Comparison of ENCODE assay signal across 9 cellular contexts in genomic region chr2:225464346-225465025, GRCh38.
DNase-seq lines count a peak whose midpoint lies in the region; ATAC-seq and TF ChIP-seq lines count a peak whose summit lies in the region.
"Had no signal": no experiment of that assay in that cellular context is flagged by ENCODE, and none has a peak within 500 bp of the region (broad histone marks: within the 10 kb centered on the region; RNA-seq: fewer than 3 reads in every experiment).

No MANE protein-coding gene starts in this region.

- TF ChIP-seq POLR2A in lower leg skin (IDR thresholded peaks at IDR 0.05) = no peak

- no peaks in the 10 kb centered on the region for H3K9me3 Mint-ChIP-seq in activated naive CD4-positive, alpha-beta T cell treated with anti-CD3 and anti-CD28 coated beads, Interleukin-2, amount 10 ng/mL, durations not matched to agents 7 days and 5 days
- no peaks in the 10 kb centered on the region for H3K9me3 Mint-ChIP-seq in activated T-helper 17 cell treated with anti-CD3 and anti-CD28 coated beads, Interleukin-2, amount 50 U/mL, for 72 hours
- peaks cover 5% of the 10 kb centered on the region for H3K9me3 Mint-ChIP-seq in type B pancreatic cell
- H3K9me3 Mint-ChIP-seq: nephron had no signal

- H3K4me3 ChIP-seq in lower leg skin (ENCODE audit: low read depth, poor library complexity, severe bottlenecking) = no peak overlapping the region

- H3K36me3 Mint-ChIP-seq in activated naive CD4-positive, alpha-beta T cell treated with anti-CD3 and anti-CD28 coated beads, Interleukin-2, amount 10 ng/mL, durations not matched to agents 7 days and 5 days = no peaks in the 10 kb centered on the region
- no peaks in the 10 kb centered on the region for H3K36me3 Mint-ChIP-seq in activated T-helper 17 cell treated with anti-CD3 and anti-CD28 coated beads, Interleukin-2, amount 50 U/mL, for 72 hours (ENCODE audit: low read depth)
- H3K36me3 Mint-ChIP-seq in type B pancreatic cell = no peaks in the 10 kb centered on the region

- peak; percentile 24 for DNase-seq in activated naive CD4-positive, alpha-beta T cell treated with anti-CD3 and anti-CD28 coated beads, Interleukin-2, amount 10 ng/mL, durations not matched to agents 7 days and 5 days
- no peak for DNase-seq in activated naive CD4-positive, alpha-beta T cell treated with anti-CD3 and anti-CD28 coated beads, Interleukin-2, amount 50 U/mL, for 16 hours
- DNase-seq in type B pancreatic cell (ENCODE audit: extremely low spot score, unreplicated experiment) (no peak), cerebellar cortex (ENCODE audit: low spot score) (no peak), lower leg skin (ENCODE audit: low spot score in 2 of 2) (no peak), NCI-H2081 (lab: John Stamatoyannopoulos, UW) (no peak)

- TF ChIP-seq CTCF in type B pancreatic cell (conservative IDR thresholded peaks at IDR 0.05) (no peak), lower leg skin (IDR thresholded peaks at IDR 0.05) (no peak)

- peaks cover 16% of the 10 kb centered on the region for H3K4me1 Mint-ChIP-seq in activated naive CD4-positive, alpha-beta T cell treated with anti-CD3 and anti-CD28 coated beads, Interleukin-2, amount 10 ng/mL, durations not matched to agents 7 days and 5 days
- peaks cover 10% of the 10 kb centered on the region for H3K4me1 Mint-ChIP-seq in activated T-helper 17 cell treated with anti-CD3 and anti-CD28 coated beads, Interleukin-2, amount 50 U/mL, for 72 hours
- peaks cover 18% of the 10 kb centered on the region for H3K4me1 Mint-ChIP-seq in type B pancreatic cell (ENCODE audit: unreplicated experiment)

- peak overlapping the region; percentile 56 for H3K4me3 Mint-ChIP-seq in activated naive CD4-positive, alpha-beta T cell treated with anti-CD3 and anti-CD28 coated beads, Interleukin-2, amount 10 ng/mL, durations not matched to agents 7 days and 5 days
- H3K4me3 Mint-ChIP-seq in activated T-helper 17 cell treated with anti-CD3 and anti-CD28 coated beads, Interleukin-2, amount 50 U/mL, for 72 hours = peak overlapping the region; percentile 69
- no peak overlapping the region for H3K4me3 Mint-ChIP-seq in type B pancreatic cell
- H3K4me3 Mint-ChIP-seq: nephron had no signal

- H3K27ac Mint-ChIP-seq in activated naive CD4-positive, alpha-beta T cell treated with anti-CD3 and anti-CD28 coated beads, Interleukin-2, amount 10 ng/mL, durations not matched to agents 7 days and 5 days = peak overlapping the region; percentile 76
- H3K27ac Mint-ChIP-seq in activated T-helper 17 cell treated with anti-CD3 and anti-CD28 coated beads, Interleukin-2, amount 50 U/mL, for 72 hours = peak overlapping the region; percentile 47
- peak overlapping the region; percentile 58 for H3K27ac Mint-ChIP-seq in type B pancreatic cell
- H3K27ac Mint-ChIP-seq: nephron had no signal

- 82 to 83% methylated on average over 10 of the region's 10 CpGs for WGBS in lower leg skin, 2 donors

- CTCF ChIA-PET in activated naive CD4-positive, alpha-beta T cell treated with anti-CD3 and anti-CD28 coated beads, Interleukin-2, amount 10 ng/mL, durations not matched to agents 7 days and 5 days (lab: Charles Lee) = no interaction called here

- no peaks in the 10 kb centered on the region for H3K27me3 Mint-ChIP-seq in activated naive CD4-positive, alpha-beta T cell treated with anti-CD3 and anti-CD28 coated beads, Interleukin-2, amount 10 ng/mL, durations not matched to agents 7 days and 5 days
- H3K27me3 Mint-ChIP-seq in activated T-helper 17 cell treated with anti-CD3 and anti-CD28 coated beads, Interleukin-2, amount 50 U/mL, for 72 hours = no peaks in the 10 kb centered on the region
- H3K27me3 Mint-ChIP-seq in type B pancreatic cell = no peaks in the 10 kb centered on the region

- intact Hi-C loops in lower leg skin (cut with DNase I; ENCODE audit: low total_unique reads) = no loop called here

- ATAC-seq in HG03135 (IDR thresholded peaks at IDR 0.05; ENCODE audit: unreplicated experiment) = peak; percentile 86
- peak; percentile 95 for ATAC-seq in activated T-helper 17 cell treated with anti-CD3 and anti-CD28 coated beads, Interleukin-2, amount 50 U/mL, for 72 hours (replicated peaks)
